In genomic region chr19:2495651-2496316, GRCh38 we compare ENCODE assay signal across 8 cellular contexts. TPM values are rescaled to one million over a fixed set of nuclear protein-coding genes. Genes with fewer than 3 reads are reported as not detected.
DNase-seq lines count a peak whose midpoint lies in the region; FAIRE-seq and TF ChIP-seq lines count a peak whose summit lies in the region.

No MANE protein-coding gene starts in this region.

- no peaks in the 10 kb centered on the region for H3K36me3 Mint-ChIP-seq in nephron progenitor cell (ENCODE audit: low read depth)

- H4K20me1 ChIP-seq in PC-9 (ENCODE audit: insufficient read depth), result no peaks in the 10 kb centered on the region

- intact Hi-C loops in PC-9 (cut with micrococcal nuclease; ENCODE audit: unreplicated experiment), result loop anchor here (1.0 to 5.0 kb wide), 3 partner anchors 12 to 82 kb away; no protein-coding TSS in a partner anchor

- H3K27me3 Mint-ChIP-seq in nephron progenitor cell (ENCODE audit: low read depth, poor library complexity), result peaks cover 25% of the 10 kb centered on the region

- H3K4me2 ChIP-seq in PC-9, result peak overlapping the region; percentile 87

- peak overlapping the region; percentile 76 for H3K4me3 Mint-ChIP-seq in nephron progenitor cell

- H3K4me1 ChIP-seq in PC-9 (replicated peaks; ENCODE audit: insufficient read depth), result peaks cover 32% of the 10 kb centered on the region

- POLR2A ChIA-PET in BJ (lab: Charles Lee) (interaction anchor here (0.5 kb wide), 1 partner anchor 11 kb away, joined by 4 read pairs; no protein-coding TSS in a partner anchor), PC-9 (lab: Charles Lee; ENCODE audit: unreplicated experiment) (interaction anchor here (0.7 to 1.0 kb wide), 2 partner anchors 19 to 48 kb away, joined by 3 to 4 read pairs; partner anchors contain the start of gene GADD45B)

- TSS peak; percentile 71 for BruUV-seq in PC-9 (replicated peaks; lab: Mats Ljungman, UMichigan)

- CTCF ChIA-PET in BJ (lab: Yijun Ruan, JAX) (interaction anchor here (0.8 to 1.5 kb wide), 3 partner anchors 11 to 234 kb away, joined by 3 to 4 read pairs (median 3); no protein-coding TSS in a partner anchor), PC-9 (lab: Charles Lee) (interaction anchor here (0.7 kb wide), 1 partner anchor 18 kb away, joined by 4 read pairs; no protein-coding TSS in a partner anchor)

- H3K27ac Mint-ChIP-seq in nephron progenitor cell, result no peak overlapping the region

- H3F3A ChIP-seq in PC-9 (ENCODE audit: insufficient read depth, low read depth), result peaks cover 42% of the 10 kb centered on the region; the same call in 1 of the 2 replicates

- no peaks in the 10 kb centered on the region for H3K9me3 Mint-ChIP-seq in nephron progenitor cell

- H3K36me3 ChIP-seq in BJ (ENCODE audit: control insufficient read depth, insufficient read depth, low read length), result no peaks in the 10 kb centered on the region
- no peaks in the 10 kb centered on the region for H3K36me3 ChIP-seq in PC-9 (ENCODE audit: low read depth)

- H3K27ac ChIP-seq in PC-9, result peak overlapping the region; percentile 75

- no peaks in the 10 kb centered on the region for H3K27me3 ChIP-seq in BJ (ENCODE audit: control insufficient read depth, insufficient read depth, low read length)
- no peaks in the 10 kb centered on the region for H3K27me3 ChIP-seq in PC-9 (ENCODE audit: insufficient read depth, low read depth)

- H3K9me2 ChIP-seq in PC-9 (ENCODE audit: insufficient read depth), result no peaks in the 10 kb centered on the region

- H3K4me1 Mint-ChIP-seq in nephron progenitor cell, result peaks cover 50% of the 10 kb centered on the region

- H3K4me3 ChIP-seq in BJ (ENCODE audit: low read depth, low read length), result peak overlapping the region; percentile 60
- H3K4me3 ChIP-seq in PC-9, result peak overlapping the region; percentile 62; the same call in 1 of the 2 replicates

- no peaks in the 10 kb centered on the region for H3K79me2 ChIP-seq in PC-9 (ENCODE audit: low read depth)

- DNase-seq in BJ (ENCODE audit: low read depth) (no peak), PC-9 (peak in 1 of 2 experiments; percentile 17), fibroblast of peridontal ligament (ENCODE audit: extremely low read depth) (peak; percentile 22), nephron progenitor cell (no peak), RCC 7860 (ENCODE audit: low spot score) (no peak), NCI-H1105 treated with DMSO at 0.1 percent for 48 hours (lab: John Stamatoyannopoulos, UW) (no peak), NCI-H2171 treated with DMSO at 0.1 percent for 48 hours (lab: John Stamatoyannopoulos, UW) (no peak)
- DNase-seq in activated CD4-positive, alpha-beta T cell treated with anti-CD3 and anti-CD28 coated beads for 1 hour, result no peak

- H3K9me3 ChIP-seq in PC-9 (ENCODE audit: insufficient read depth, low read depth), result no peaks in the 10 kb centered on the region

- no peak for FAIRE-seq in RCC 7860 (lab: Jason Lieb, UNC)

- TF ChIP-seq CTCF in BJ (IDR thresholded peaks at IDR 0.05; ENCODE audit: insufficient read depth, low read depth, low read length) (no peak), PC-9 (conservative IDR thresholded peaks at IDR 0.05) (no peak), nephron progenitor cell (IDR thresholded peaks at IDR 0.05) (no peak)

- no peak overlapping the region for H2AFZ ChIP-seq in PC-9

RNA-seq across cellular contexts. Expression of gene GADD45B, which starts 19.9 kb away (rescaled TPM):
- polyA plus RNA-seq in BJ (2011; rRNA removed), result 54.5 and 69.8 TPM in 2 replicates
- 29.7 and 46.4 TPM in 2 replicates for polyA minus RNA-seq in BJ (2011; rRNA and poly(A)+ RNA removed)
- 24.7 and 35.5 TPM in 2 replicates for total RNA-seq in PC-9 (2021)

RNA-seq across cellular contexts. Expression of gene LMNB2, which starts 39.0 kb away (rescaled TPM):
- 53.4 and 80.0 TPM in 2 replicates for polyA plus RNA-seq in BJ (2011; rRNA removed)
- polyA minus RNA-seq in BJ (2011; rRNA and poly(A)+ RNA removed), result 29.4 and 42.0 TPM in 2 replicates
- 109 and 114 TPM in 2 replicates for total RNA-seq in PC-9 (2021)
